Comparison of ENCODE assay signal across 10 cellular contexts in genomic region chr16:48899500-48899899, GRCh38.
"Had no signal": no experiment of that assay in that cellular context is flagged by ENCODE, and none has a peak within 500 bp of the region (broad histone marks: within the 10 kb centered on the region; RNA-seq: fewer than 3 reads in every experiment).

No MANE protein-coding gene starts in this region.

- ATAC-seq: GM23338, HCT116, HepG2 had no signal

- H3K4me1 Mint-ChIP-seq: IgD-negative memory B cell had no signal

- H3K4me1 ChIP-seq: HAP-1 had no signal

- H3K27ac Mint-ChIP-seq: GM23338, HFFc6, IgD-negative memory B cell had no signal

- H3K36me3 ChIP-seq: HAP-1 had no signal

- H3K4me3 ChIP-seq: GM23338, HAP-1 had no signal

- DNase-seq: H7, HFFc6, KBM-7 had no signal

- H3K36me3 Mint-ChIP-seq: IgD-negative memory B cell had no signal

- H3K9ac ChIP-seq: KMS-11 had no signal

- H3K9me3 ChIP-seq: HAP-1 had no signal

- H3K4me3 Mint-ChIP-seq: GM23338, HFFc6, IgD-negative memory B cell had no signal

- H3K27ac ChIP-seq: HL-60, KMS-11 had no signal

- H3K27me3 Mint-ChIP-seq: IgD-negative memory B cell had no signal

- FAIRE-seq: HepG2 had no signal

- H2AFZ ChIP-seq: GM23338 had no signal

- H3K4me2 ChIP-seq: GM23338, KMS-11 had no signal

- H3K9me3 Mint-ChIP-seq: GM23338 had no signal
